ENCODE assay signal across 24 cellular contexts in the genomic region with DNA sequence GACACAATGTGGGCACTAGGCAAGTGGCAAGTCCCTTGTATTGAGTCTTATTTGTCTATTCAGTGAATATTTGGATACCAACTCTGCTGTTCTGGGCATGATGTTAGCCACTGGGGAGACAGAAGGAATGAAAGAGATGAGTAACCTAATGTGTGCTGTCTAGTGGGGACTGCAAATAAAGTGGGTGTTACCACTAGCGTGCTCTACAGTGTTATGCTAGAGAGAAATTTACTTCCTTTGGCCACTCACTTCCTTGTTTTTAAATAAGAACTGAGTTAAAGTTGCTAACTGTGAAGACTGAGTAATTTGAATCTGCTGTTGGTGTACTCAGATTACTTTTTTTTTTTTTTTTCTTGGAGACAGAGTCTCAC.
DNase-seq lines count a peak whose midpoint lies in the region; ATAC-seq and TF ChIP-seq lines count a peak whose summit lies in the region.
"Had no signal": no experiment of that assay in that cellular context is flagged by ENCODE, and none has a peak within 500 bp of the region (broad histone marks: within the 10 kb centered on the region; RNA-seq: fewer than 3 reads in every experiment).

No MANE protein-coding gene starts in this region.

- no peaks in the 10 kb centered on the region for H3K27me3 ChIP-seq in SK-N-SH (ENCODE audit: insufficient read depth)
- H3K27me3 ChIP-seq in ascending aorta = no peaks in the 10 kb centered on the region
- H3K27me3 ChIP-seq in stomach smooth muscle (ENCODE audit: control insufficient read depth in 1 of 2, insufficient read depth in 2 of 2, low read length in 2 of 2) = no peaks in the 10 kb centered on the region
- H3K27me3 ChIP-seq: neutrophil had no signal

- TF ChIP-seq CTCF in SK-N-SH (IDR thresholded peaks at IDR 0.05) (no peak), ascending aorta (IDR thresholded peaks at IDR 0.05) (no peak)

- intact Hi-C loops in ascending aorta (cut with DNase I) = no loop called here

- no peak overlapping the region for H3K27ac ChIP-seq in SK-N-SH (ENCODE audit: low read depth in 2 of 2, low read length in 1 of 2)
- H3K27ac ChIP-seq in ascending aorta = peak overlapping the region; percentile 80 to 82
- peak overlapping the region; percentile 74 for H3K27ac ChIP-seq in stomach smooth muscle (ENCODE audit: low read length)
- H3K27ac ChIP-seq: C4-2B, neutrophil, prostate gland had no signal

- H3K36me3 ChIP-seq in SK-N-SH (replicated peaks in 1 of 2; ENCODE audit: control insufficient read depth in 1 of 2, insufficient read depth in 2 of 2, low read length in 1 of 2) = no peaks in the 10 kb centered on the region
- no peaks in the 10 kb centered on the region for H3K36me3 ChIP-seq in ascending aorta
- H3K36me3 ChIP-seq in stomach smooth muscle (ENCODE audit: control insufficient read depth in 2 of 2, insufficient read depth in 2 of 2, low read length in 2 of 2) = no peaks in the 10 kb centered on the region
- H3K36me3 ChIP-seq: neutrophil, prostate gland had no signal

- H4K20me1 ChIP-seq in SK-N-SH (ENCODE audit: insufficient read depth) = no peaks in the 10 kb centered on the region

- H3K4me1 ChIP-seq in SK-N-SH (ENCODE audit: control insufficient read depth in 1 of 2, insufficient read depth in 2 of 2, low read depth in 1 of 2, low read length in 1 of 2) (no peaks in the 10 kb centered on the region), ascending aorta (peaks cover 0 to 3% of the 10 kb centered on the region in 2 donors), stomach smooth muscle (ENCODE audit: control insufficient read depth, insufficient read depth, low read length) (peaks cover 7% of the 10 kb centered on the region)
- H3K4me1 ChIP-seq: prostate gland had no signal

- 63% methylated on average over 1 of the region's 1 CpG for WGBS in SK-N-SH (ENCODE audit: low lambda C conversion rate)

- H2AFZ ChIP-seq in SK-N-SH (ENCODE audit: low read depth) = no peak overlapping the region

- ATAC-seq in SK-N-SH treated with all-trans-retinoic acid at 6 μM for 48 hours = peak; percentile 49
- ATAC-seq: PC-3 had no signal

- H3K79me2 ChIP-seq in SK-N-SH (ENCODE audit: insufficient read depth) = no peaks in the 10 kb centered on the region

- no peaks in the 10 kb centered on the region for H3K9me2 ChIP-seq in SK-N-SH

- no peak overlapping the region for H3K4me2 ChIP-seq in SK-N-SH

- TF ChIP-seq RAD21 in SK-N-SH (IDR thresholded peaks at IDR 0.05; ENCODE audit: low read length) = no peak

- H3K9ac ChIP-seq in SK-N-SH = no peak overlapping the region
- no peak overlapping the region for H3K9ac ChIP-seq in stomach smooth muscle (ENCODE audit: low read length in 2 of 2)

- H3K4me3 ChIP-seq in SK-N-SH (ENCODE audit: low read depth in 2 of 2, low read length in 1 of 2) (no peak overlapping the region), ascending aorta (peak overlapping the region in 1 of 2 donors; percentile 35), stomach smooth muscle (ENCODE audit: low read length in 2 of 2) (no peak overlapping the region)
- H3K4me3 ChIP-seq: prostate gland had no signal

- TF ChIP-seq EP300 in SK-N-SH (IDR thresholded peaks at IDR 0.05; ENCODE audit: borderline replicate concordance in 1 of 2, low read depth in 1 of 2, low read length in 1 of 2) = no peak

- CTCF ChIA-PET in SK-N-SH (lab: Yijun Ruan, JAX) = interaction anchor here (0.9 to 1.4 kb wide), 2 partner anchors 13 to 18 kb away, joined by 3 to 4 read pairs; no protein-coding TSS in a partner anchor

- H3F3A ChIP-seq in SK-N-SH (replicated peaks; ENCODE audit: insufficient read depth) = no peaks in the 10 kb centered on the region

- POLR2A ChIA-PET in SK-N-SH (lab: Yijun Ruan, JAX) = no interaction called here

- H3K9me3 ChIP-seq in SK-N-SH (no peaks in the 10 kb centered on the region), ascending aorta (no peaks in the 10 kb centered on the region), stomach smooth muscle (ENCODE audit: control insufficient read depth in 2 of 2, low read length in 2 of 2) (no peaks in the 10 kb centered on the region)
- H3K9me3 ChIP-seq: neutrophil, prostate gland had no signal

- DNase-seq in SK-N-SH (no peak), ascending aorta (ENCODE audit: low spot score in 2 of 2) (no peak), iris pigment epithelial cell (ENCODE audit: low read depth) (peak; percentile 35), AML-193 (lab: John Stamatoyannopoulos, UW) (no peak), NCI-H774 (lab: John Stamatoyannopoulos, UW) (no peak), kidney glomerular epithelial cell (lab: John Stamatoyannopoulos, UW) (no peak)
- DNase-seq: 8988T; activated CD4-positive, alpha-beta T cell treated with anti-CD3 and anti-CD28 coated beads, Interleukin-2, amount 50 U/mL, for 48 hours; activated CD4-positive, CD25-positive, alpha-beta regulatory T cell treated with anti-CD3 and anti-CD28 coated beads, Interleukin-2, amount 50 U/mL, for 72 hours; activated T-cell treated with anti-CD3 and anti-CD28 coated beads, Interleukin-2, amount 50 U/mL, for 48 hours; immature natural killer cell; midbrain; naive B cell; NCI-H1092 treated with DMSO at 0.1 percent for 48 hours; NCI-H1930; NCI-H524; NK-92 treated with Interleukin-12 subunit alpha and Interleukin-12 subunit beta, amount 100 ng/mL, for 24 hours; PC-3; stimulated activated CD4-positive, alpha-beta T cell treated with anti-CD3 and anti-CD28 coated beads, Interleukin-4, amount 100 ng/mL, for 4 hours had no signal

TF ChIP-seq in SK-N-SH treated with all-trans-retinoic acid at 6 μM for 48 hours, 23 proteins besides CTCF, POLR2A, EP300 and RAD21:
- no peak for TF ChIP-seq PPARA (CRISPR knock-in tag; IDR thresholded peaks at IDR 0.05; ENCODE audit: borderline replicate concordance)
- no peak for TF ChIP-seq SNAI2 (CRISPR knock-in tag; IDR thresholded peaks at IDR 0.05)
- 0 out of 2 replicates have a peak, but pooled peaks have one; percentile 3 for TF ChIP-seq ISL1 (CRISPR knock-in tag; IDR thresholded peaks at IDR 0.05)

TF ChIP-seq in SK-N-SH, 30 proteins besides CTCF, POLR2A, EP300 and RAD21 (continues in another document):
- TF ChIP-seq POLR2AphosphoS5 (IDR thresholded peaks at IDR 0.05; ENCODE audit: low read depth, low read length) (no peak), SMC3 (IDR thresholded peaks at IDR 0.05; ENCODE audit: low read depth, low read length) (no peak), TAF1 (IDR thresholded peaks at IDR 0.05; ENCODE audit: borderline replicate concordance, low read depth, low read length) (no peak), RFX5 (IDR thresholded peaks at IDR 0.05; ENCODE audit: low read length) (no peak), RCOR1 (IDR thresholded peaks at IDR 0.05; ENCODE audit: low read length) (no peak), ZBTB33 (IDR thresholded peaks at IDR 0.05; ENCODE audit: borderline replicate concordance, low read depth) (no peak), RXRA (IDR thresholded peaks at IDR 0.05; ENCODE audit: borderline replicate concordance, low read depth) (no peak), MAX (IDR thresholded peaks at IDR 0.05; ENCODE audit: low read depth) (no peak), EZH2phosphoT487 (IDR thresholded peaks at IDR 0.05; ENCODE audit: borderline replicate concordance, low read depth) (no peak), NRF1 (IDR thresholded peaks at IDR 0.05; ENCODE audit: low read depth, low read length) (no peak), MEF2A (IDR thresholded peaks at IDR 0.05; ENCODE audit: borderline replicate concordance, low read depth) (no peak), ELF1 (IDR thresholded peaks at IDR 0.05) (no peak), JUND (IDR thresholded peaks at IDR 0.05) (no peak), SIN3A (IDR thresholded peaks at IDR 0.05; ENCODE audit: borderline replicate concordance, low read depth, low read length) (no peak)
- TF ChIP-seq, protein P1, sequence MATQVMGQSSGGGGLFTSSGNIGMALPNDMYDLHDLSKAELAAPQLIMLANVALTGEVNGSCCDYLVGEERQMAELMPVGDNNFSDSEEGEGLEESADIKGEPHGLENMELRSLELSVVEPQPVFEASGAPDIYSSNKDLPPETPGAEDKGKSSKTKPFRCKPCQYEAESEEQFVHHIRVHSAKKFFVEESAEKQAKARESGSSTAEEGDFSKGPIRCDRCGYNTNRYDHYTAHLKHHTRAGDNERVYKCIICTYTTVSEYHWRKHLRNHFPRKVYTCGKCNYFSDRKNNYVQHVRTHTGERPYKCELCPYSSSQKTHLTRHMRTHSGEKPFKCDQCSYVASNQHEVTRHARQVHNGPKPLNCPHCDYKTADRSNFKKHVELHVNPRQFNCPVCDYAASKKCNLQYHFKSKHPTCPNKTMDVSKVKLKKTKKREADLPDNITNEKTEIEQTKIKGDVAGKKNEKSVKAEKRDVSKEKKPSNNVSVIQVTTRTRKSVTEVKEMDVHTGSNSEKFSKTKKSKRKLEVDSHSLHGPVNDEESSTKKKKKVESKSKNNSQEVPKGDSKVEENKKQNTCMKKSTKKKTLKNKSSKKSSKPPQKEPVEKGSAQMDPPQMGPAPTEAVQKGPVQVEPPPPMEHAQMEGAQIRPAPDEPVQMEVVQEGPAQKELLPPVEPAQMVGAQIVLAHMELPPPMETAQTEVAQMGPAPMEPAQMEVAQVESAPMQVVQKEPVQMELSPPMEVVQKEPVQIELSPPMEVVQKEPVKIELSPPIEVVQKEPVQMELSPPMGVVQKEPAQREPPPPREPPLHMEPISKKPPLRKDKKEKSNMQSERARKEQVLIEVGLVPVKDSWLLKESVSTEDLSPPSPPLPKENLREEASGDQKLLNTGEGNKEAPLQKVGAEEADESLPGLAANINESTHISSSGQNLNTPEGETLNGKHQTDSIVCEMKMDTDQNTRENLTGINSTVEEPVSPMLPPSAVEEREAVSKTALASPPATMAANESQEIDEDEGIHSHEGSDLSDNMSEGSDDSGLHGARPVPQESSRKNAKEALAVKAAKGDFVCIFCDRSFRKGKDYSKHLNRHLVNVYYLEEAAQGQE (IDR thresholded peaks at IDR 0.05; ENCODE audit: low read depth, low read length) = no peak

Comparison
In these comparisons a context has a peak if more than half of its experiments do, and no peak if none do; other contexts are left out.
1. H3K27ac ChIP-seq: peak in ascending aorta (2 of 2) and stomach smooth muscle (single experiment); none in SK-N-SH (0 of 2).